19 cellular contexts compared by ENCODE assay signal in the genomic region with DNA sequence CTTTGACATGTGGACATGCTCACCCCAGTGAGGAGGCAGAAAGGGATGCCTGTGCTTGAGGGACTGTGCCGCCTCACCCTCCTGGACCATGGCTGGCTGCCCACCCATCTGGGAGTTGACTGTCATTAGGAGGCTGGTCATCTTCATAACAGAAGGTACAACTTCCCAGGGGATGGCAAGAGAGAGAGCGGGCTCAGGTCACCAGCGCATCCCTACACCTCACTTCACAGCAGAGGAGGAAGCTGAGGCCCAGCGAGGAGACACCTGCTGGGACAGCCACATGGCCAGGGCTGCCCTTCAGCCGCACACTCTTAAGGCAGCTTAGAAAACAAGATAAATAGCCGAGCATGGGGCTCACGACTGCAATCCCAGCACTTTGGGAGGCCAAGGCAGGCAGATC.
"Had no signal": no experiment of that assay in that cellular context is flagged by ENCODE, and none has a peak within 500 bp of the region (broad histone marks: within the 10 kb centered on the region; RNA-seq: fewer than 3 reads in every experiment).

No MANE protein-coding gene starts in this region.

- H3K36me3 ChIP-seq: breast epithelium, gastroesophageal sphincter, left lung, lower lobe of right lung, neural progenitor cell, suprapubic skin, tibial artery had no signal

- H3K9me3 ChIP-seq: breast epithelium, gastroesophageal sphincter, left lung, lower lobe of right lung, psoas muscle, suprapubic skin, tibial artery had no signal

- H3K9me3 Mint-ChIP-seq: memory B cell; natural killer cell treated with Interleukin-12 subunit alpha and Interleukin-12 subunit beta and Interleukin-15 and Interleukin-18, amount 100 ng/mL, for 72 hours; neural progenitor cell had no signal

- H3K4me1 ChIP-seq: lower lobe of right lung, psoas muscle had no signal

- H3K4me1 Mint-ChIP-seq: memory B cell had no signal

- FAIRE-seq: endometrium, islet of Langerhans had no signal

- H3K27ac Mint-ChIP-seq: memory B cell; natural killer cell treated with Interleukin-12 subunit alpha and Interleukin-12 subunit beta and Interleukin-15 and Interleukin-18, amount 100 ng/mL, for 72 hours; neural progenitor cell had no signal

- H3K4me3 Mint-ChIP-seq: memory B cell; natural killer cell treated with Interleukin-12 subunit alpha and Interleukin-12 subunit beta and Interleukin-15 and Interleukin-18, amount 100 ng/mL, for 72 hours had no signal

- H3K27me3 Mint-ChIP-seq: memory B cell; natural killer cell treated with Interleukin-12 subunit alpha and Interleukin-12 subunit beta and Interleukin-15 and Interleukin-18, amount 100 ng/mL, for 72 hours had no signal

- H3K4me3 ChIP-seq: breast epithelium, gastroesophageal sphincter, left lung, lower lobe of right lung, neural progenitor cell, psoas muscle, suprapubic skin, tibial artery had no signal

- H3K27ac ChIP-seq: left lung, lower lobe of right lung, neural progenitor cell, psoas muscle, suprapubic skin, tibial artery had no signal

- H3K36me3 Mint-ChIP-seq: natural killer cell treated with Interleukin-12 subunit alpha and Interleukin-12 subunit beta and Interleukin-15 and Interleukin-18, amount 100 ng/mL, for 72 hours had no signal

- DNase-seq: effector memory CD4-positive, alpha-beta T cell; hippocampal formation; left lung; lower lobe of right lung; midbrain; occipital lobe; psoas muscle; retina; stimulated activated naive CD8-positive, alpha-beta T cell treated with anti-CD3 and anti-CD28 coated beads, Interleukin-15, Interleukin-2, amounts not matched to agents 100 U/mL and 50 U/mL, for 24 hours; tibial artery had no signal

- H3K27me3 ChIP-seq: breast epithelium, gastroesophageal sphincter, left lung, neural progenitor cell, suprapubic skin, tibial artery had no signal

- H3K9ac ChIP-seq: neural progenitor cell had no signal

- ATAC-seq: esophagus mucosa; lower lobe of right lung; natural killer cell treated with Interleukin-12 subunit alpha and Interleukin-12 subunit beta and Interleukin-15 and Interleukin-18, amount 100 ng/mL, for 72 hours; stimulated activated naive CD8-positive, alpha-beta T cell treated with anti-CD3 and anti-CD28 coated beads, Interleukin-15, Interleukin-2, amounts not matched to agents 100 U/mL and 50 U/mL, for 24 hours had no signal
